ENCODE assay signal across 8 cellular contexts in genomic region chr13:21175656-21176194, GRCh38. TPM values are rescaled to one million over a fixed set of nuclear protein-coding genes. Genes with fewer than 3 reads are reported as not detected.
DNase-seq lines count a peak whose midpoint lies in the region; ATAC-seq and TF ChIP-seq lines count a peak whose summit lies in the region.

No MANE protein-coding gene starts in this region.

- peaks cover 31% of the 10 kb centered on the region for H3K36me3 ChIP-seq in WERI-Rb-1

- no peaks in the 10 kb centered on the region for H3K27me3 Mint-ChIP-seq in activated naive CD4-positive, alpha-beta T cell treated with anti-CD3 and anti-CD28 coated beads, Interleukin-2, amount 50 U/mL, for 24 hours

- H3K4me3 Mint-ChIP-seq in activated naive CD4-positive, alpha-beta T cell treated with anti-CD3 and anti-CD28 coated beads, Interleukin-2, amount 50 U/mL, for 24 hours: peak overlapping the region; percentile 96
- peak overlapping the region; percentile 98 for H3K4me3 Mint-ChIP-seq in stimulated activated effector memory CD8-positive, alpha-beta T cell treated with anti-CD3 and anti-CD28 coated beads, Interleukin-12 subunit alpha, Interleukin-12 subunit beta, amount 100 ng/mL, for 72 hours

- H3K27me3 ChIP-seq in WERI-Rb-1 (ENCODE audit: insufficient read depth, low read depth, severe bottlenecking): no peaks in the 10 kb centered on the region
- H3K27me3 ChIP-seq in right cardiac atrium (ENCODE audit: control insufficient read depth, insufficient read depth): no peaks in the 10 kb centered on the region

- H3K9me3 Mint-ChIP-seq in activated naive CD4-positive, alpha-beta T cell treated with anti-CD3 and anti-CD28 coated beads, Interleukin-2, amount 50 U/mL, for 24 hours: no peaks in the 10 kb centered on the region
- H3K9me3 Mint-ChIP-seq in stimulated activated effector memory CD8-positive, alpha-beta T cell treated with anti-CD3 and anti-CD28 coated beads, Interleukin-12 subunit alpha, Interleukin-12 subunit beta, amount 100 ng/mL, for 72 hours: no peaks in the 10 kb centered on the region

- H3K27ac Mint-ChIP-seq in activated naive CD4-positive, alpha-beta T cell treated with anti-CD3 and anti-CD28 coated beads, Interleukin-2, amount 50 U/mL, for 24 hours: no peak overlapping the region
- H3K27ac Mint-ChIP-seq in stimulated activated effector memory CD8-positive, alpha-beta T cell treated with anti-CD3 and anti-CD28 coated beads, Interleukin-12 subunit alpha, Interleukin-12 subunit beta, amount 100 ng/mL, for 72 hours: peak overlapping the region; percentile 97

- peaks cover 3% of the 10 kb centered on the region for H3K4me1 ChIP-seq in right cardiac atrium (ENCODE audit: control insufficient read depth, insufficient read depth, low read length)

- ATAC-seq in right cardiac atrium (no peak), sciatic nerve (no peak)
- no peak for ATAC-seq in stimulated activated effector memory CD8-positive, alpha-beta T cell treated with anti-CD3 and anti-CD28 coated beads, Interleukin-12 subunit alpha, Interleukin-12 subunit beta, amount 100 ng/mL, for 72 hours

- TF ChIP-seq CTCF in WERI-Rb-1 (IDR thresholded peaks at IDR 0.05; ENCODE audit: low read depth, low read length): no peak

- intact Hi-C loops in right cardiac atrium (cut with DNase I) (loop anchor here in 1 of 4 donors (10.0 kb wide), 1 partner anchor 231 kb away; no protein-coding TSS in a partner anchor), sciatic nerve (cut with DNase I) (no loop called here)

- H3K4me1 Mint-ChIP-seq in activated naive CD4-positive, alpha-beta T cell treated with anti-CD3 and anti-CD28 coated beads, Interleukin-2, amount 50 U/mL, for 24 hours: peaks cover 18% of the 10 kb centered on the region
- H3K4me1 Mint-ChIP-seq in stimulated activated effector memory CD8-positive, alpha-beta T cell treated with anti-CD3 and anti-CD28 coated beads, Interleukin-12 subunit alpha, Interleukin-12 subunit beta, amount 100 ng/mL, for 72 hours: peaks cover 13% of the 10 kb centered on the region

- H3K27ac ChIP-seq in WERI-Rb-1 (peak overlapping the region; percentile 94), right cardiac atrium (ENCODE audit: low read length) (no peak overlapping the region)

- DNase-seq in activated naive CD4-positive, alpha-beta T cell (lab: John Stamatoyannopoulos, UW): no peak
- DNase-seq in WERI-Rb-1 (no peak), right cardiac atrium (no peak), sciatic nerve (ENCODE audit: low spot score) (no peak), NCI-H146 treated with DMSO at 0.1 percent for 48 hours (lab: John Stamatoyannopoulos, UW; ENCODE audit: unreplicated experiment) (no peak)
- DNase-seq in stimulated activated effector memory CD8-positive, alpha-beta T cell treated with anti-CD3 and anti-CD28 coated beads, Interleukin-12 subunit alpha, Interleukin-12 subunit beta, amount 100 ng/mL, for 72 hours (ENCODE audit: low spot score in 2 of 2): no peak
- no peak for DNase-seq in stimulated activated CD8-positive, alpha-beta memory T cell treated with anti-CD3 and anti-CD28 coated beads, Interleukin-4, amount 100 ng/mL, for 48 hours

- H3K4me3 ChIP-seq in WERI-Rb-1 (ENCODE audit: low read depth, low read length): peak overlapping the region; percentile 78
- H3K4me3 ChIP-seq in right cardiac atrium (ENCODE audit: low read length): peak overlapping the region; percentile 67

- 2% methylated on average over 11 of the region's 11 CpGs for WGBS in right cardiac atrium

- H3K9me3 ChIP-seq in WERI-Rb-1 (ENCODE audit: severe bottlenecking) (no peaks in the 10 kb centered on the region), right cardiac atrium (ENCODE audit: control insufficient read depth, low read length) (no peaks in the 10 kb centered on the region)

- peaks cover 3% of the 10 kb centered on the region for H3K36me3 Mint-ChIP-seq in activated naive CD4-positive, alpha-beta T cell treated with anti-CD3 and anti-CD28 coated beads, Interleukin-2, amount 50 U/mL, for 24 hours
- H3K36me3 Mint-ChIP-seq in stimulated activated effector memory CD8-positive, alpha-beta T cell treated with anti-CD3 and anti-CD28 coated beads, Interleukin-12 subunit alpha, Interleukin-12 subunit beta, amount 100 ng/mL, for 72 hours: peaks cover 38% of the 10 kb centered on the region

RNA-seq across cellular contexts. Expression of gene SKA3, which starts 0.6 kb away (rescaled TPM):
- under 1 TPM in 3 of 4 donors, not detected in 1; 0.23 to 0.91 (median 0.68) TPM for total RNA-seq in right cardiac atrium
- 0.07 TPM for polyA plus RNA-seq in right cardiac atrium
- total RNA-seq in sciatic nerve: 1.2 TPM

RNA-seq across cellular contexts. Expression of gene MRPL57, which starts 0.7 kb away (rescaled TPM):
- total RNA-seq in right cardiac atrium: 10 to 100 TPM; 19.3 to 25.5 (median 23.5) TPM
- 38.8 TPM for polyA plus RNA-seq in right cardiac atrium
- 10.1 TPM for total RNA-seq in sciatic nerve

RNA-seq across cellular contexts. Expression of gene SAP18, which starts 35.8 kb away (rescaled TPM):
- total RNA-seq in right cardiac atrium (100 to 1,000 TPM; 226 to 263 (median 251) TPM), sciatic nerve (183 TPM)
- 104 TPM for polyA plus RNA-seq in right cardiac atrium
